Comparison of ENCODE assay signal across 10 cellular contexts in genomic region chr19:46678110-46678732, GRCh38. TPM values are rescaled to one million over a fixed set of nuclear protein-coding genes. Genes with fewer than 3 reads are reported as not detected.
DNase-seq lines count a peak whose midpoint lies in the region; ATAC-seq and TF ChIP-seq lines count a peak whose summit lies in the region.
"Had no signal": no experiment of that assay in that cellular context is flagged by ENCODE, and none has a peak within 500 bp of the region (broad histone marks: within the 10 kb centered on the region; RNA-seq: fewer than 3 reads in every experiment).

No MANE protein-coding gene starts in this region.

- no peak overlapping the region for H3K9ac ChIP-seq in HCT116 (ENCODE audit: low read length)

- peaks cover 20 to 22% of the 10 kb centered on the region in 2 experiments; a peak in 3 of 4 replicates for H3K36me3 ChIP-seq in HCT116 (ENCODE audit: control insufficient read depth in 1 of 2, insufficient read depth in 2 of 2, low read length in 2 of 2)

- H3K9me3 ChIP-seq in HCT116 (ENCODE audit: control insufficient read depth in 1 of 2, insufficient read depth in 1 of 2, low read depth in 1 of 2, low read length in 2 of 2) = no peaks in the 10 kb centered on the region

- no peak overlapping the region for H3K4me2 ChIP-seq in HCT116 (ENCODE audit: low read length)

- peaks cover 22% of the 10 kb centered on the region for H3K4me1 Mint-ChIP-seq in activated CD4-positive, alpha-beta T cell treated with anti-CD3 and anti-CD28 coated beads, Interleukin-2, amount 10 ng/mL, durations not matched to agents 7 days and 5 days

- intact Hi-C loops in HCT116 (cut with micrococcal nuclease) = no loop called here

- POLR2A ChIA-PET in HCT116 (lab: Charles Lee) = no interaction called here
- POLR2A ChIA-PET in activated CD4-positive, alpha-beta T cell treated with anti-CD3 and anti-CD28 coated beads, Interleukin-2, amount 10 ng/mL, durations not matched to agents 7 days and 5 days (lab: Charles Lee) = no interaction called here

- H3K27me3 ChIP-seq in HCT116 (ENCODE audit: insufficient read depth, low read length) = no peaks in the 10 kb centered on the region

- no peak overlapping the region for H3K4me3 Mint-ChIP-seq in activated CD4-positive, alpha-beta T cell treated with anti-CD3 and anti-CD28 coated beads, Interleukin-2, amount 10 ng/mL, durations not matched to agents 7 days and 5 days

- H3K9me2 ChIP-seq in HCT116 (ENCODE audit: insufficient read depth) = no peaks in the 10 kb centered on the region

- BruUV-seq in HCT116 (replicated peaks; lab: Mats Ljungman, UMichigan) = no TSS peak

- TF ChIP-seq POLR2A in HCT116 (IDR thresholded peaks at IDR 0.05; ENCODE audit: borderline replicate concordance, extremely low read depth, insufficient read depth, insufficient read length) = no peak

- RAD21 ChIA-PET in HCT116 (lab: Charles Lee; ENCODE audit: low non-redundant PET in 1 of 2, low total read pairs in 2 of 2, uncharacterized antibody in 2 of 2, unreplicated experiment in 2 of 2) = no interaction called here

- DNase-seq in HCT116 (ENCODE audit: low read depth, low spot score) = peak; percentile 36
- peak; percentile 71 for DNase-seq in activated CD4-positive, alpha-beta T cell treated with anti-CD3 and anti-CD28 coated beads, Interleukin-2, amount 10 ng/mL, durations not matched to agents 7 days and 5 days
- peak; percentile 53 for DNase-seq in epithelial cell of esophagus (ENCODE audit: low read depth)
- peak; percentile 31 for DNase-seq in stimulated activated CD8-positive, alpha-beta memory T cell treated with anti-CD3 and anti-CD28 coated beads, Interleukin-7, amount 100 ng/mL, for 24 hours (ENCODE audit: low read depth)
- no peak for DNase-seq in NCI-H226
- DNase-seq in NCI-H2107 (lab: John Stamatoyannopoulos, UW) = no peak

- ATAC-seq in HCT116 (peak; percentile 91), HG03439 (IDR thresholded peaks at IDR 0.05; ENCODE audit: unreplicated experiment) (no peak), HG02610 (IDR thresholded peaks at IDR 0.05; ENCODE audit: unreplicated experiment) (no peak)

- no peaks in the 10 kb centered on the region for H3K9me3 Mint-ChIP-seq in activated CD4-positive, alpha-beta T cell treated with anti-CD3 and anti-CD28 coated beads, Interleukin-2, amount 10 ng/mL, durations not matched to agents 7 days and 5 days

- H2AFZ ChIP-seq in HCT116 (ENCODE audit: low read depth, low read length, poor library complexity, severe bottlenecking) = no peak overlapping the region

- H3K79me2 ChIP-seq in HCT116 (ENCODE audit: insufficient read depth, low read length) = no peaks in the 10 kb centered on the region; the same call in 1 of the 2 replicates

- no peak overlapping the region for H3K27ac ChIP-seq in HCT116 (ENCODE audit: low read depth, low read length)
- H3K27ac ChIP-seq: skin epidermis had no signal

- no peak overlapping the region for H3K27ac Mint-ChIP-seq in activated CD4-positive, alpha-beta T cell treated with anti-CD3 and anti-CD28 coated beads, Interleukin-2, amount 10 ng/mL, durations not matched to agents 7 days and 5 days

- H3K4me1 ChIP-seq in HCT116 (ENCODE audit: control insufficient read depth in 1 of 2, insufficient read depth in 2 of 2, low read length in 2 of 2) = no peaks in the 10 kb centered on the region

- no peaks in the 10 kb centered on the region for H3K27me3 Mint-ChIP-seq in activated CD4-positive, alpha-beta T cell treated with anti-CD3 and anti-CD28 coated beads, Interleukin-2, amount 10 ng/mL, durations not matched to agents 7 days and 5 days

- TF ChIP-seq CTCF in HCT116 (IDR thresholded peaks at IDR 0.05 in 2 of 3, conservative IDR thresholded peaks at IDR 0.05 in 1 of 3; ENCODE audit: borderline replicate concordance in 1 of 3, insufficient read depth in 1 of 3, low read depth in 2 of 3, low read length in 2 of 3) = no peak
- no peak for TF ChIP-seq CTCF in epithelial cell of esophagus (IDR thresholded peaks at IDR 0.05; ENCODE audit: insufficient read depth, low read depth, low read length, missing control alignments)

- no peak for TF ChIP-seq RAD21 in HCT116 (IDR thresholded peaks at IDR 0.05; ENCODE audit: low read depth)

- no peaks in the 10 kb centered on the region for H4K20me1 ChIP-seq in HCT116 (ENCODE audit: insufficient read depth)

- CTCF ChIA-PET in HCT116 (lab: Charles Lee) = no interaction called here
- CTCF ChIA-PET in activated CD4-positive, alpha-beta T cell treated with anti-CD3 and anti-CD28 coated beads, Interleukin-2, amount 10 ng/mL, durations not matched to agents 7 days and 5 days (lab: Charles Lee) = interaction anchor here (2.3 kb wide), 1 partner anchor 10 kb away, joined by 5 read pairs; no protein-coding TSS in a partner anchor

- peaks cover 70% of the 10 kb centered on the region for H3K36me3 Mint-ChIP-seq in activated CD4-positive, alpha-beta T cell treated with anti-CD3 and anti-CD28 coated beads, Interleukin-2, amount 10 ng/mL, durations not matched to agents 7 days and 5 days (ENCODE audit: low read depth)

- H3K4me3 ChIP-seq in HCT116 (replicated peaks in 1 of 2; ENCODE audit: low read depth in 1 of 2, low read length in 2 of 2) (no peak overlapping the region), epithelial cell of esophagus (ENCODE audit: low read length) (no peak overlapping the region)
- H3K4me3 ChIP-seq: skin epidermis had no signal

TF ChIP-seq in HCT116, 20 proteins besides CTCF, POLR2A, EP300 and RAD21:
- TF ChIP-seq YY1 (IDR thresholded peaks at IDR 0.05; ENCODE audit: extremely low read depth, insufficient replicate concordance, low read depth, low read length) (no peak), TCF7L2 (IDR thresholded peaks at IDR 0.05; ENCODE audit: borderline replicate concordance, extremely low read depth, insufficient read depth, insufficient read length) (peak; percentile 27), ZBTB33 (IDR thresholded peaks at IDR 0.05; ENCODE audit: extremely low read depth, insufficient replicate concordance, low read length) (no peak)

RNA-seq across cellular contexts. Expression of gene DACT3, which starts 17.2 kb away (rescaled TPM):
- total RNA-seq in HCT116 (2021; ENCODE audit: unreplicated experiment) = 2.0 TPM
- 0.64 and 1.3 TPM in 2 replicates for polyA plus RNA-seq in HCT116 (2012)
- total RNA-seq in activated CD4-positive, alpha-beta T cell treated with anti-CD3 and anti-CD28 coated beads, Interleukin-2, amount 10 ng/mL, durations not matched to agents 7 days and 5 days = under 1 TPM; 0.31 to 0.42 TPM

RNA-seq across cellular contexts. Expression of gene PRKD2, which starts 38.7 kb away (rescaled TPM):
- total RNA-seq in HCT116 (2021; ENCODE audit: unreplicated experiment) = 73.5 TPM
- polyA plus RNA-seq in HCT116 (2012) = 62.1 and 81.0 TPM in 2 replicates
- 100 to 1,000 TPM; 175 to 178 TPM for total RNA-seq in activated CD4-positive, alpha-beta T cell treated with anti-CD3 and anti-CD28 coated beads, Interleukin-2, amount 10 ng/mL, durations not matched to agents 7 days and 5 days

RNA-seq across cellular contexts. Expression of gene GNG8, which starts 42.2 kb away (rescaled TPM):
- total RNA-seq in HCT116 (2021; ENCODE audit: unreplicated experiment) = not detected
- polyA plus RNA-seq in HCT116 (2012) = not detected in 2 replicates
- not detected for total RNA-seq in activated CD4-positive, alpha-beta T cell treated with anti-CD3 and anti-CD28 coated beads, Interleukin-2, amount 10 ng/mL, durations not matched to agents 7 days and 5 days
- total RNA-seq: dermis microvascular lymphatic vessel endothelial cell had no signal

RNA-seq across cellular contexts. Expression of gene PTGIR, which starts 53.3 kb away (rescaled TPM):
- total RNA-seq in HCT116 (2021; ENCODE audit: unreplicated experiment) = not detected
- 0.03 TPM in 1 of 2 replicates, not detected in the other for polyA plus RNA-seq in HCT116 (2012)
- total RNA-seq in activated CD4-positive, alpha-beta T cell treated with anti-CD3 and anti-CD28 coated beads, Interleukin-2, amount 10 ng/mL, durations not matched to agents 7 days and 5 days = 10 to 100 TPM; 14.0 to 14.7 TPM
- total RNA-seq: dermis microvascular lymphatic vessel endothelial cell had no signal

Comparison
In these comparisons a context has a peak if more than half of its experiments do, and no peak if none do; other contexts are left out.
1. DNase-seq: peak in HCT116 (single experiment), activated CD4-positive, alpha-beta T cell treated with anti-CD3 and anti-CD28 coated beads, Interleukin-2, amount 10 ng/mL, durations not matched to agents 7 days and 5 days (single experiment), epithelial cell of esophagus (single experiment) and stimulated activated CD8-positive, alpha-beta memory T cell treated with anti-CD3 and anti-CD28 coated beads, Interleukin-7, amount 100 ng/mL, for 24 hours (single experiment); none in NCI-H226 (single experiment) and NCI-H2107 (single experiment).